28 cellular contexts compared by ENCODE assay signal in genomic region chr7:43449577-43449976, GRCh38.
"Had no signal": no experiment of that assay in that cellular context is flagged by ENCODE, and none has a peak within 500 bp of the region (broad histone marks: within the 10 kb centered on the region; RNA-seq: fewer than 3 reads in every experiment).

No MANE protein-coding gene starts in this region.

- H3K4me3 Mint-ChIP-seq: activated CD4-positive, alpha-beta memory T cell treated with anti-CD3 and anti-CD28 coated beads, Interleukin-2, amount 10 ng/mL, durations not matched to agents 7 days and 5 days; activated CD4-positive, alpha-beta T cell treated with anti-CD3 and anti-CD28 coated beads, Interleukin-2, amount 10 ng/mL, durations not matched to agents 24 days and 14 days; activated naive CD8-positive, alpha-beta T cell; central memory CD8-positive, alpha-beta T cell; natural killer cell had no signal

- H3K27ac ChIP-seq: gastrocnemius medialis, lower lobe of right lung, pancreas, psoas muscle, right atrium auricular region, tibial nerve, WERI-Rb-1 had no signal

- H3K27me3 ChIP-seq: gastrocnemius medialis, pancreas, right atrium auricular region, tibial nerve had no signal

- H3K4me1 Mint-ChIP-seq: activated CD4-positive, alpha-beta memory T cell treated with anti-CD3 and anti-CD28 coated beads, Interleukin-2, amount 10 ng/mL, durations not matched to agents 7 days and 5 days; activated CD4-positive, alpha-beta T cell treated with anti-CD3 and anti-CD28 coated beads, Interleukin-2, amount 10 ng/mL, durations not matched to agents 24 days and 14 days; central memory CD8-positive, alpha-beta T cell; natural killer cell had no signal

- FAIRE-seq: bronchial epithelial cell, colon, pancreas had no signal

- H3K27ac Mint-ChIP-seq: activated CD4-positive, alpha-beta memory T cell treated with anti-CD3 and anti-CD28 coated beads, Interleukin-2, amount 10 ng/mL, durations not matched to agents 7 days and 5 days; activated CD4-positive, alpha-beta T cell treated with anti-CD3 and anti-CD28 coated beads, Interleukin-2, amount 10 ng/mL, durations not matched to agents 24 days and 14 days; activated naive CD8-positive, alpha-beta T cell; activated T-helper 2 cell treated with anti-CD3 and anti-CD28 coated beads, Interferon-gamma antibody, Interleukin-2, Interleukin-4, amounts not matched to agents 10 μg/mL and 5 μg/mL and 100 μg/mL, durations not matched to agents 14 hours and 24 hours and 36 hours; natural killer cell had no signal

- H3K4me1 ChIP-seq: gastrocnemius medialis, lower lobe of right lung, pancreas, psoas muscle, right atrium auricular region, tibial nerve had no signal

- H3K36me3 ChIP-seq: gastrocnemius medialis, lower lobe of right lung, pancreas, right atrium auricular region, tibial nerve, WERI-Rb-1 had no signal

- DNase-seq: activated CD4-positive, alpha-beta memory T cell treated with anti-CD3 and anti-CD28 coated beads, Interleukin-2, amount 10 ng/mL, durations not matched to agents 7 days and 5 days; activated CD4-positive, alpha-beta T cell treated with anti-CD3 and anti-CD28 coated beads, Interleukin-2, amount 10 ng/mL, durations not matched to agents 24 days and 14 days; activated CD4-positive, CD25-positive, alpha-beta regulatory T cell treated with anti-CD3 and anti-CD28 coated beads, Interleukin-2, amount 50 U/mL, for 72 hours; activated T-cell treated with anti-CD3 and anti-CD28 coated beads, Interleukin-2, amount 50 U/mL, for 48 hours; anterior cingulate cortex; dermis blood vessel endothelial cell; effector memory CD4-positive, alpha-beta T cell; erythroblast; gastrocnemius medialis; hippocampal formation; kidney glomerular epithelial cell; lower lobe of right lung; mesenchymal stem cell; natural killer cell; nucleus accumbens; pancreas; psoas muscle; stimulated activated CD4-positive, alpha-beta T cell treated with anti-CD3 and anti-CD28 coated beads, Interleukin-15, amount 100 ng/mL, for 24 hours; stimulated activated naive CD4-positive, alpha-beta T cell; WERI-Rb-1 had no signal

- ATAC-seq: gastrocnemius medialis, left lobe of liver, lower lobe of right lung, natural killer cell, pancreas, psoas muscle had no signal

- H3K9me3 ChIP-seq: gastrocnemius medialis, lower lobe of right lung, pancreas, psoas muscle, right atrium auricular region, tibial nerve had no signal

- H3K4me3 ChIP-seq: gastrocnemius medialis, lower lobe of right lung, pancreas, psoas muscle, right atrium auricular region, tibial nerve had no signal

- H3K27me3 Mint-ChIP-seq: activated naive CD8-positive, alpha-beta T cell had no signal

- H3K36me3 Mint-ChIP-seq: activated naive CD8-positive, alpha-beta T cell; natural killer cell had no signal

- H3K9me3 Mint-ChIP-seq: activated CD4-positive, alpha-beta memory T cell treated with anti-CD3 and anti-CD28 coated beads, Interleukin-2, amount 10 ng/mL, durations not matched to agents 7 days and 5 days; activated CD4-positive, alpha-beta T cell treated with anti-CD3 and anti-CD28 coated beads, Interleukin-2, amount 10 ng/mL, durations not matched to agents 24 days and 14 days; activated T-helper 2 cell treated with anti-CD3 and anti-CD28 coated beads, Interferon-gamma antibody, Interleukin-2, Interleukin-4, amounts not matched to agents 10 μg/mL and 5 μg/mL and 100 μg/mL, durations not matched to agents 14 hours and 24 hours and 36 hours; central memory CD8-positive, alpha-beta T cell; natural killer cell had no signal
